ENCODE assay signal across 8 cellular contexts in genomic region chr1:16764820-16765655, GRCh38. TPM values are rescaled to one million over a fixed set of nuclear protein-coding genes. Genes with fewer than 3 reads are reported as not detected.
DNase-seq lines count a peak whose midpoint lies in the region; ATAC-seq, FAIRE-seq and TF ChIP-seq lines count a peak whose summit lies in the region.
"Not testable (repeated sequence)": the region's sequence is repeated elsewhere in the genome, so short reads cannot be mapped to it uniquely, and the experiment has no call there.
"Had no signal": no experiment of that assay in that cellular context is flagged by ENCODE, and none has a peak within 500 bp of the region (broad histone marks: within the 10 kb centered on the region; RNA-seq: fewer than 3 reads in every experiment).

No MANE protein-coding gene starts in this region.

- TF ChIP-seq EP300 in HepG2 (IDR thresholded peaks at IDR 0.05; ENCODE audit: low read depth in 2 of 2, low read length in 2 of 2); HepG2 (CRISPR knock-in tag; IDR thresholded peaks at IDR 0.05; ENCODE audit: borderline replicate concordance): not testable (repeated sequence)

- H3K36me3 ChIP-seq in left ventricle myocardium inferior; HepG2 (replicated peaks in 1 of 2; ENCODE audit: control insufficient read depth in 1 of 2, insufficient read depth in 2 of 2, low read length in 2 of 2); gastrocnemius medialis: not testable (repeated sequence)

- not testable (repeated sequence) for H3K4me1 Mint-ChIP-seq in natural killer cell treated with Interleukin-12 subunit alpha and Interleukin-12 subunit beta and Interleukin-15 and Interleukin-18, amount 100 ng/mL, for 72 hours (ENCODE audit: low read depth in 2 of 2)

- H3K79me2 ChIP-seq in HepG2 (ENCODE audit: insufficient read depth, low read length): not testable (repeated sequence)

- not testable (repeated sequence) for H2AFZ ChIP-seq in HepG2 (ENCODE audit: low read length)

- peak overlapping the region; percentile 95 for H3K4me2 ChIP-seq in HepG2 (ENCODE audit: low read depth, low read length)

- H3K4me1 ChIP-seq in left ventricle myocardium inferior, gastrocnemius medialis: not testable (repeated sequence)
- peaks cover 45% of the 10 kb centered on the region for H3K4me1 ChIP-seq in HepG2 (ENCODE audit: insufficient read depth, low read length)

- FAIRE-seq in HepG2 (lab: Jason Lieb, UNC): peak; percentile 95

- in situ Hi-C loops in HepG2 (cut with HindIII; ENCODE audit: extremely low pct_ligation_motif_present, low pct_unique_long_range_greater_than_20kb); gastrocnemius medialis (cut with MboI; ENCODE audit: low sequenced_read_pairs in 4 of 4): not testable (repeated sequence)

- H3K27me3 Mint-ChIP-seq in natural killer cell treated with Interleukin-12 subunit alpha and Interleukin-12 subunit beta and Interleukin-15 and Interleukin-18, amount 100 ng/mL, for 72 hours: peaks cover 0 to 20% of the 10 kb centered on the region in 2 donors

- TF ChIP-seq CTCF in epithelial cell of proximal tubule (conservative IDR thresholded peaks at IDR 0.05; ENCODE audit: low read depth, low read length); left ventricle myocardium inferior (IDR thresholded peaks at IDR 0.05; ENCODE audit: borderline replicate concordance); HepG2 (CRISPR knock-in tag; IDR thresholded peaks at IDR 0.05); gastrocnemius medialis (IDR thresholded peaks at IDR 0.05 in 4 of 5, conservative IDR thresholded peaks at IDR 0.05 in 1 of 5): not testable (repeated sequence)

- H3K4me3 ChIP-seq in epithelial cell of proximal tubule (ENCODE audit: low read depth, low read length) (peak overlapping the region; percentile 41), left ventricle myocardium inferior (peak overlapping the region; percentile 33), HepG2 (replicated peaks in 1 of 3; ENCODE audit: insufficient read depth in 1 of 3, low read depth in 2 of 3, low read length in 3 of 3) (peak overlapping the region; percentile 30 to 65 (median 50); a peak in 5 of 6 replicates), gastrocnemius medialis (peak overlapping the region in 1 of 4 donors; percentile 16)

- peak; percentile 51 for DNase-seq in HuH-7 (ENCODE audit: low spot score)
- peak; percentile 91 for DNase-seq in epithelial cell of proximal tubule (ENCODE audit: low read depth)
- DNase-seq in left ventricle myocardium inferior: not testable (repeated sequence)
- peak; percentile 88 for DNase-seq in HepG2 (ENCODE audit: low spot score)
- peak; percentile 39 for DNase-seq in natural killer cell treated with Interleukin-12 subunit alpha and Interleukin-12 subunit beta and Interleukin-15 and Interleukin-18, amount 100 ng/mL, for 72 hours (ENCODE audit: low spot score)
- peak in 1 of 2 donors; percentile 11 for DNase-seq in gastrocnemius medialis

- H4K20me1 ChIP-seq in HepG2 (ENCODE audit: insufficient read depth, low read length): not testable (repeated sequence)

- not testable (repeated sequence) for H3K4me3 Mint-ChIP-seq in natural killer cell treated with Interleukin-12 subunit alpha and Interleukin-12 subunit beta and Interleukin-15 and Interleukin-18, amount 100 ng/mL, for 72 hours

- not testable (repeated sequence) for H3K27ac Mint-ChIP-seq in natural killer cell treated with Interleukin-12 subunit alpha and Interleukin-12 subunit beta and Interleukin-15 and Interleukin-18, amount 100 ng/mL, for 72 hours

- WGBS in adipose tissue, 3 donors: 29 to 76% (median 68%) methylated on average over 15 of the region's 15 CpGs
- 16% methylated on average over 14 of the region's 15 CpGs for WGBS in HepG2 (ENCODE audit: low lambda C conversion rate)

- POLR2A ChIA-PET in HepG2 (lab: Yijun Ruan, JAX): interaction anchor here (0.7 kb wide), 1 partner anchor 251 kb away, joined by 3 read pairs; the partner anchor contains the start of gene RNU1-1

- TF ChIP-seq RAD21 in HepG2 (CRISPR knock-in tag; IDR thresholded peaks at IDR 0.05): not testable (repeated sequence)

- H3K27ac ChIP-seq in adipose tissue (ENCODE audit: low read depth, low read length) (peak overlapping the region; percentile 19), HepG2 (ENCODE audit: extremely low read length, insufficient read depth, low read length) (peak overlapping the region; percentile 95)
- H3K27ac ChIP-seq in left ventricle myocardium inferior (replicated peaks); gastrocnemius medialis: not testable (repeated sequence)

- not testable (repeated sequence) for H3K9me3 ChIP-seq in left ventricle myocardium inferior (replicated peaks); HepG2 (ENCODE audit: low read length); gastrocnemius medialis

- ATAC-seq in HepG2: peak; percentile 68
- not testable (repeated sequence) for ATAC-seq in natural killer cell treated with Interleukin-12 subunit alpha and Interleukin-12 subunit beta and Interleukin-15 and Interleukin-18, amount 100 ng/mL, for 72 hours
- ATAC-seq in gastrocnemius medialis: peak; percentile 21 to 53

- H3K27me3 ChIP-seq in left ventricle myocardium inferior (ENCODE audit: low read depth): peaks cover 10% of the 10 kb centered on the region
- not testable (repeated sequence) for H3K27me3 ChIP-seq in HepG2 (ENCODE audit: control insufficient read depth in 1 of 2, insufficient read depth in 2 of 2, low read length in 2 of 2)
- H3K27me3 ChIP-seq in gastrocnemius medialis: peaks cover 0 to 13% (median 12%) of the 10 kb centered on the region in 3 donors

- CTCF ChIA-PET in HepG2 (lab: Yijun Ruan, JAX; ENCODE audit: low intra/inter-chr PET ratio, low total read pairs): not testable (repeated sequence)

- not testable (repeated sequence) for H3K36me3 Mint-ChIP-seq in natural killer cell treated with Interleukin-12 subunit alpha and Interleukin-12 subunit beta and Interleukin-15 and Interleukin-18, amount 100 ng/mL, for 72 hours

- TSS peak; percentile 100 for BruUV-seq in HepG2 (replicated peaks; lab: Mats Ljungman, UMichigan)

- intact Hi-C loops in left ventricle myocardium inferior (cut with micrococcal nuclease); HepG2 (cut with micrococcal nuclease; ENCODE audit: unreplicated experiment); gastrocnemius medialis (cut with DNase I; ENCODE audit: low total_unique reads): not testable (repeated sequence)

- peak overlapping the region; percentile 76 for H3K9ac ChIP-seq in HepG2 (ENCODE audit: insufficient read depth, low read depth, low read length)

- not testable (repeated sequence) for H3K9me3 Mint-ChIP-seq in natural killer cell treated with Interleukin-12 subunit alpha and Interleukin-12 subunit beta and Interleukin-15 and Interleukin-18, amount 100 ng/mL, for 72 hours

- peak; percentile 47 to 75 for TF ChIP-seq POLR2A in HepG2 (IDR thresholded peaks at IDR 0.05; ENCODE audit: insufficient read depth in 1 of 2, low read depth in 2 of 2, low read length in 2 of 2)
- not testable (repeated sequence) for TF ChIP-seq POLR2A in gastrocnemius medialis (IDR thresholded peaks at IDR 0.05)

TF ChIP-seq in HepG2, 621 proteins besides CTCF, POLR2A, EP300 and RAD21 (continues in another document):
- TF ChIP-seq NCOR1 (IDR thresholded peaks at IDR 0.05; ENCODE audit: borderline replicate concordance, low read length): peak; percentile 50; the same call in 1 of the 2 replicates
- TF ChIP-seq NKX3-1 (CRISPR knock-in tag; IDR thresholded peaks at IDR 0.05): peak; percentile 42; the same call in 1 of the 2 replicates
- 0 out of 2 replicates have a peak, but pooled peaks have one; percentile 35 for TF ChIP-seq SP4 (CRISPR knock-in tag; IDR thresholded peaks at IDR 0.05)
- TF ChIP-seq SMAD3 (CRISPR knock-in tag; IDR thresholded peaks at IDR 0.05): peak; percentile 22; the same call in 1 of the 2 replicates
- 0 out of 2 replicates have a peak, but pooled peaks have one; percentile 54 for TF ChIP-seq ZNF564 (CRISPR knock-in tag; IDR thresholded peaks at IDR 0.05)
- TF ChIP-seq SALL1 (CRISPR knock-in tag; IDR thresholded peaks at IDR 0.05): peak; percentile 30; the same call in 1 of the 2 replicates
- 0 out of 2 replicates have a peak, but pooled peaks have one; percentile 8 for TF ChIP-seq SALL2 (CRISPR knock-in tag; IDR thresholded peaks at IDR 0.05)
- TF ChIP-seq TBX2 (CRISPR knock-in tag; IDR thresholded peaks at IDR 0.05; ENCODE audit: borderline replicate concordance): peak; percentile 43; the same call in 1 of the 2 replicates

RNA-seq across cellular contexts. Expression of gene RNU1-4, which starts 24.7 kb away (rescaled TPM):
- polyA plus RNA-seq in adipose tissue: not detected
- total RNA-seq in epithelial cell of proximal tubule: under 0.01 TPM in 2 replicates
- total RNA-seq in left ventricle myocardium inferior: 6,072 TPM
- 859 and 11,018 TPM in 2 replicates for total RNA-seq in HepG2 (2016; rRNA removed; fragmentation: Illumina TruSeq; extraction: Trizol)
- 16,281 and 17,236 TPM in 2 replicates for total RNA-seq in HepG2 (2016; cell fraction: cytosol; rRNA removed; fragmentation: Illumina TruSeq; extraction: Trizol; ENCODE audit: low read depth)
- 1,309 and 10,613 TPM in 2 replicates for total RNA-seq in HepG2 (2016; cell fraction: insoluble cytoplasmic fraction; rRNA removed; fragmentation: Illumina TruSeq; extraction: Trizol)
- total RNA-seq in HepG2 (2016; cell fraction: membrane; rRNA removed; fragmentation: Illumina TruSeq; extraction: Trizol): 2,848 and 3,475 TPM in 2 replicates
- total RNA-seq in HepG2 (2016; cell fraction: nucleus; rRNA removed; fragmentation: Illumina TruSeq; extraction: Trizol): 52,466 and 64,417 TPM in 2 replicates
- under 0.01 TPM in 2 replicates for polyA plus RNA-seq in HepG2 (2011; rRNA removed)
- polyA plus RNA-seq in HepG2 (2011; cell fraction: cytosol; rRNA removed): under 0.01 TPM in 2 replicates
- polyA plus RNA-seq in HepG2 (2011; cell fraction: nucleus; rRNA removed): under 0.01 TPM in 2 replicates
- polyA plus RNA-seq in HepG2 (2012): 78.2 TPM in 1 of 2 replicates, not detected in the other
- 27.3 and 44.4 TPM in 2 replicates for polyA plus RNA-seq in HepG2 (2016; cell fraction: cytosol; fragmentation: Illumina TruSeq; extraction: Trizol; ENCODE audit: low read depth)
- polyA plus RNA-seq in HepG2 (2016; cell fraction: insoluble cytoplasmic fraction; fragmentation: Illumina TruSeq; extraction: Trizol; ENCODE audit: low read depth): not detected in 2 replicates
- not detected in 2 replicates for polyA plus RNA-seq in HepG2 (2016; cell fraction: membrane; fragmentation: Illumina TruSeq; extraction: Trizol; ENCODE audit: low read depth)
- 32.8 TPM in 1 of 2 replicates, not detected in the other for polyA plus RNA-seq in HepG2 (2016; cell fraction: nucleus; fragmentation: Illumina TruSeq; extraction: Trizol; ENCODE audit: insufficient read depth, low read depth)
- 12,820 and 15,604 TPM in 2 replicates for polyA minus RNA-seq in HepG2 (2011; rRNA and poly(A)+ RNA removed; ENCODE audit: low replicate concordance)
- polyA minus RNA-seq in HepG2 (2011; cell fraction: cytosol; rRNA and poly(A)+ RNA removed): 90,102 and 105,040 TPM in 2 replicates
- 42,574 and 58,030 TPM in 2 replicates for polyA minus RNA-seq in HepG2 (2011; cell fraction: nucleus; rRNA and poly(A)+ RNA removed)
- total RNA-seq in natural killer cell treated with Interleukin-12 subunit alpha and Interleukin-12 subunit beta and Interleukin-15 and Interleukin-18, amount 100 ng/mL, for 72 hours: 1,000 to 10,000 TPM; 1,591 to 3,879 TPM
- under 1 TPM in 1 of 4 donors, not detected in 3; under 0.01 TPM for total RNA-seq in gastrocnemius medialis
- total RNA-seq: M059J had no signal

Comparison
In these comparisons a context has a peak if more than half of its experiments do, and no peak if none do; other contexts are left out.
1. RNA of gene RNU1-4, which starts 24.7 kb away (total RNA-seq): 859 to 64,417 TPM in HepG2, 6,072 TPM in left ventricle myocardium inferior (single experiment) and 1,591 to 3,879 TPM in natural killer cell treated with Interleukin-12 subunit alpha and Interleukin-12 subunit beta and Interleukin-15 and Interleukin-18, amount 100 ng/mL, for 72 hours; under 0.01 TPM in epithelial cell of proximal tubule and under 0.01 TPM in gastrocnemius medialis; every median in the first group is over 100 times any median in the second.